In the genomic region with DNA sequence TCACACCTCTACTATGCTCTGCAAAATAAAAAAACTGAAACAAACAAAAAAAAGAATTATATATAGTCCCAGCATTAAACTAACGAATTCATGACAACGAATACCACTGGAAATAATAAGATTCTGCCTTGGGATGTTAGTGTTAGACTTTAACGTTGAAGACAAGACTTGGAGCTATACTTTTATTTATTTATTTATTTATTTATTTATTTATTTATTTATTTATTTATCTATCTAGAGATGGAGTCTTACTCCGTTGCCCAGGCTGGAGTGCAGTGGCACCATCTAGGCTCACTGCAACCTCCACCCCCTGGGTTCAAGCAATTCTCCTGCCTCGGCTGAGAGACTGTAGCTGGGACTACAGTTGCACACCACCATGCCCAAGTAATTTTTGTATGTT, we compare ENCODE assay signal across 8 cellular contexts.
"Had no signal": no experiment of that assay in that cellular context is flagged by ENCODE, and none has a peak within 500 bp of the region (broad histone marks: within the 10 kb centered on the region; RNA-seq: fewer than 3 reads in every experiment).

No MANE protein-coding gene starts in this region.

- H3K4me2 ChIP-seq: KMS-11 had no signal

- H3K4me3 ChIP-seq: K562 had no signal

- DNase-seq: IMR-90, KBM-7, KG1 had no signal

- H3K27ac ChIP-seq: HL-60, KMS-11 had no signal

- ATAC-seq: HepG2, K562 had no signal

- FAIRE-seq: HepG2, HTR-8/SVneo, K562 had no signal
